In genomic region chr22:37953437-37954179, GRCh38 we compare ENCODE assay signal across 8 cellular contexts.
DNase-seq lines count a peak whose midpoint lies in the region; ATAC-seq and FAIRE-seq lines count a peak whose summit lies in the region.

Gene C22orf23 (minus strand): TSS chr22:37953601. CDS start chr22:37953149, 452 bp downstream.
Gene POLR2F (plus strand): TSS chr22:37953699. CDS start chr22:37953788, 89 bp downstream.

- H3K4me1 Mint-ChIP-seq in central memory CD8-positive, alpha-beta T cell, result peaks cover 52% of the 10 kb centered on the region

- H3K36me3 Mint-ChIP-seq in central memory CD8-positive, alpha-beta T cell (ENCODE audit: insufficient read depth), result peaks cover 22% of the 10 kb centered on the region

- ATAC-seq in GM19025 (IDR thresholded peaks at IDR 0.05; ENCODE audit: low read depth, unreplicated experiment) (peak; percentile 79), HG03280 (IDR thresholded peaks at IDR 0.05; ENCODE audit: unreplicated experiment) (peak; percentile 86)
- peak; percentile 96 for ATAC-seq in central memory CD8-positive, alpha-beta T cell (replicated peaks; ENCODE audit: extremely low read depth, poor library complexity, severe bottlenecking)

- H3K9me3 Mint-ChIP-seq in central memory CD8-positive, alpha-beta T cell, result no peaks in the 10 kb centered on the region

- peak within 1 kb of the TSS; percentile 90 for H3K4me3 Mint-ChIP-seq in central memory CD8-positive, alpha-beta T cell

- FAIRE-seq in islet of Langerhans (lab: Jason Lieb, UNC), result peak; percentile 87

- H3K27ac Mint-ChIP-seq in central memory CD8-positive, alpha-beta T cell (ENCODE audit: low read depth), result peak within 1 kb of the TSS; percentile 96

- peaks cover 9% of the 10 kb centered on the region for H3K27me3 Mint-ChIP-seq in central memory CD8-positive, alpha-beta T cell

- DNase-seq in AG20443 (ENCODE audit: low spot score), result peak; percentile 99
- DNase-seq in NCI-H345 treated with DMSO at 0.1 percent for 48 hours (lab: John Stamatoyannopoulos, UW; ENCODE audit: unreplicated experiment), result peak; percentile 74
- DNase-seq in activated CD4-positive, CD25-positive, alpha-beta regulatory T cell treated with anti-CD3 and anti-CD28 coated beads, Interleukin-2, amount 50 U/mL, for 16 hours (ENCODE audit: low read depth, low spot score), result peak; percentile 94
- peak; percentile 92 to 95 for DNase-seq in central memory CD8-positive, alpha-beta T cell (ENCODE audit: low spot score in 2 of 2)
- peak; percentile 94 to 96 for DNase-seq in stimulated activated CD4-positive, alpha-beta T cell treated with anti-CD3 and anti-CD28 coated beads, Interleukin-12 subunit alpha, Interleukin-12 subunit beta, amount 100 ng/mL, for 24 hours (ENCODE audit: low read depth in 2 of 2)

Comparison
In these comparisons a context has a peak if more than half of its experiments do, and no peak if none do; other contexts are left out.
1. Peak in every context shown above with its lines: DNase-seq and ATAC-seq.